ENCODE assay signal across 11 cellular contexts in the genomic region with DNA sequence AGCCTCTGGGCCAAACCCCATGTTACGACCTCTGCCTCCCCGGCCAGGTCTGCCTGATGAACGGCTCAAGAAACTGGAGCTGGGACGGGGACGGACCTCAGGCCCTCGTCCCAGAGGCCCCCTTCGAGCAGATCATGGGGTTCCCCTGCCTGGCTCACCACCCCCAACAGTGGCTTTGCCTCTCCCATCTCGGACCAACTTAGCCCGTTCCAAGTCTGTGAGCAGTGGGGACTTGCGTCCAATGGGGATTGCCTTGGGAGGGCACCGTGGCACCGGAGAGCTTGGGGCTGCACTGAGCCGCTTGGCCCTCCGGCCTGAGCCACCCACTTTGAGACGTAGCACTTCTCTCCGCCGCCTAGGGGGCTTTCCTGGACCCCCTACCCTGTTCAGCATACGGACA. TPM values are rescaled to one million over a fixed set of nuclear protein-coding genes. Genes with fewer than 3 reads are reported as not detected.
DNase-seq lines count a peak whose midpoint lies in the region; ATAC-seq, FAIRE-seq and TF ChIP-seq lines count a peak whose summit lies in the region.
"Had no signal": no experiment of that assay in that cellular context is flagged by ENCODE, and none has a peak within 500 bp of the region (broad histone marks: within the 10 kb centered on the region; RNA-seq: fewer than 3 reads in every experiment).

No MANE protein-coding gene starts in this region.

- peaks cover 73% of the 10 kb centered on the region for H3K36me3 Mint-ChIP-seq in CD8-positive, alpha-beta T cell
- peaks cover 21% of the 10 kb centered on the region; the same call in 1 of the 2 replicates for H3K36me3 Mint-ChIP-seq in HFFc6 (ENCODE audit: low read depth)
- peaks cover 6% of the 10 kb centered on the region for H3K36me3 Mint-ChIP-seq in astrocyte (ENCODE audit: low read depth, unreplicated experiment)
- peaks cover 5% of the 10 kb centered on the region for H3K36me3 Mint-ChIP-seq in neural crest cell (ENCODE audit: low read depth)

- peaks cover 58% of the 10 kb centered on the region for H3K4me1 Mint-ChIP-seq in CD8-positive, alpha-beta T cell (ENCODE audit: low read depth)
- H3K4me1 Mint-ChIP-seq in HFFc6 (ENCODE audit: low read depth) = peaks cover 33% of the 10 kb centered on the region
- H3K4me1 Mint-ChIP-seq in astrocyte (ENCODE audit: low read depth, unreplicated experiment) = peaks cover 19% of the 10 kb centered on the region
- H3K4me1 Mint-ChIP-seq in neural crest cell = peaks cover 40% of the 10 kb centered on the region

- H3K4me3 Mint-ChIP-seq in CD8-positive, alpha-beta T cell = peak overlapping the region; percentile 94
- H3K4me3 Mint-ChIP-seq in HFFc6 = peak overlapping the region; percentile 88
- H3K4me3 Mint-ChIP-seq in astrocyte (ENCODE audit: unreplicated experiment) = peak overlapping the region; percentile 36
- H3K4me3 Mint-ChIP-seq in neural crest cell = peak overlapping the region; percentile 94

- no peak for DNase-seq in CD8-positive, alpha-beta T cell
- no peak for DNase-seq in HFFc6
- no peak for DNase-seq in astrocyte (ENCODE audit: low read depth)
- no peak for DNase-seq in neural crest cell (ENCODE audit: low read depth, low spot score)
- DNase-seq in NCI-H524 (lab: John Stamatoyannopoulos, UW) = no peak
- no peak for DNase-seq in NAMALWA (ENCODE audit: low spot score)
- DNase-seq: activated gamma-delta T cell treated with Interleukin-2 at 50 U/mL for 16 hours; occipital lobe; Peyer's patch; stimulated activated CD4-positive, alpha-beta T cell treated with anti-CD3 and anti-CD28 coated beads, Interleukin-2, amount 100 ng/mL, for 24 hours had no signal

- H2AFZ ChIP-seq in astrocyte (ENCODE audit: low read depth, low read length) = no peak overlapping the region

- CTCF ChIA-PET in CD8-positive, alpha-beta T cell (lab: Charles Lee) = interaction anchor here (1.5 to 1.8 kb wide), 2 partner anchors 32 to 50 kb away, joined by 4 to 6 read pairs; no protein-coding TSS in a partner anchor

- POLR2A ChIA-PET in CD8-positive, alpha-beta T cell (lab: Charles Lee) = no interaction called here

- peaks cover 37% of the 10 kb centered on the region for H3K4me1 ChIP-seq in CD8-positive, alpha-beta T cell (ENCODE audit: insufficient read depth, low read length)
- peaks cover 16% of the 10 kb centered on the region for H3K4me1 ChIP-seq in astrocyte (ENCODE audit: insufficient read depth, low read length)

- H3K4me3 ChIP-seq in CD8-positive, alpha-beta T cell (ENCODE audit: low read depth, low read length) = no peak overlapping the region
- H3K4me3 ChIP-seq in astrocyte (ENCODE audit: insufficient read depth, low read depth, low read length) = no peak overlapping the region

- ATAC-seq in CD8-positive, alpha-beta T cell = no peak
- ATAC-seq in GM18868 (IDR thresholded peaks at IDR 0.05; ENCODE audit: unreplicated experiment) = no peak

- intact Hi-C loops in CD8-positive, alpha-beta T cell (cut with DNase I, micrococcal nuclease) = no loop called here

- no peaks in the 10 kb centered on the region for H3K9me3 ChIP-seq in CD8-positive, alpha-beta T cell (ENCODE audit: low read length)
- H3K9me3 ChIP-seq in astrocyte (ENCODE audit: insufficient read depth, low read depth, low read length) = no peaks in the 10 kb centered on the region
- H3K9me3 ChIP-seq: Peyer's patch had no signal

- H3K79me2 ChIP-seq in astrocyte (ENCODE audit: insufficient read depth, low read length) = peaks cover 31% of the 10 kb centered on the region

- H3K4me2 ChIP-seq in astrocyte (ENCODE audit: low read length) = peak overlapping the region; percentile 97

- H3K9me3 Mint-ChIP-seq in CD8-positive, alpha-beta T cell = no peaks in the 10 kb centered on the region
- no peaks in the 10 kb centered on the region for H3K9me3 Mint-ChIP-seq in HFFc6
- no peaks in the 10 kb centered on the region for H3K9me3 Mint-ChIP-seq in astrocyte (ENCODE audit: unreplicated experiment)
- no peaks in the 10 kb centered on the region for H3K9me3 Mint-ChIP-seq in neural crest cell

- H3K27ac Mint-ChIP-seq in CD8-positive, alpha-beta T cell = no peak overlapping the region
- H3K27ac Mint-ChIP-seq in HFFc6 = no peak overlapping the region
- peak overlapping the region; percentile 18 for H3K27ac Mint-ChIP-seq in astrocyte (ENCODE audit: unreplicated experiment)
- no peak overlapping the region for H3K27ac Mint-ChIP-seq in neural crest cell (ENCODE audit: unreplicated experiment)

- FAIRE-seq in astrocyte (lab: Jason Lieb, UNC) = no peak

- H3K36me3 ChIP-seq in CD8-positive, alpha-beta T cell (ENCODE audit: insufficient read depth, low read length) = no peaks in the 10 kb centered on the region
- H3K36me3 ChIP-seq in astrocyte (ENCODE audit: insufficient read depth, low read length) = peaks cover 14% of the 10 kb centered on the region

- no peak overlapping the region for H3K9ac ChIP-seq in astrocyte (ENCODE audit: low read length)

- no peaks in the 10 kb centered on the region for H3K27me3 ChIP-seq in CD8-positive, alpha-beta T cell (ENCODE audit: insufficient read depth, low read length)
- no peaks in the 10 kb centered on the region for H3K27me3 ChIP-seq in astrocyte (ENCODE audit: insufficient read depth, low read length)
- H3K27me3 ChIP-seq: Peyer's patch had no signal

- H3K27ac ChIP-seq in CD8-positive, alpha-beta T cell (ENCODE audit: low read depth, low read length) = no peak overlapping the region
- no peak overlapping the region for H3K27ac ChIP-seq in astrocyte (ENCODE audit: low read depth, low read length)

- no peaks in the 10 kb centered on the region for H3K27me3 Mint-ChIP-seq in CD8-positive, alpha-beta T cell (ENCODE audit: low read depth)
- H3K27me3 Mint-ChIP-seq in HFFc6 (ENCODE audit: insufficient read depth) (no peaks in the 10 kb centered on the region; the same call in 1 of the 2 replicates), astrocyte (ENCODE audit: low read depth, unreplicated experiment) (no peaks in the 10 kb centered on the region), neural crest cell (ENCODE audit: low read depth) (no peaks in the 10 kb centered on the region)

- H4K20me1 ChIP-seq in astrocyte (ENCODE audit: insufficient read depth, low read length) = no peaks in the 10 kb centered on the region

- no peak for TF ChIP-seq CTCF in CD8-positive, alpha-beta T cell (IDR thresholded peaks at IDR 0.05)
- no peak for TF ChIP-seq CTCF in HFFc6 (IDR thresholded peaks at IDR 0.05)
- TF ChIP-seq CTCF in astrocyte (IDR thresholded peaks at IDR 0.05; ENCODE audit: insufficient read depth, low read depth, low read length) = no peak
- TF ChIP-seq CTCF in neural crest cell (conservative IDR thresholded peaks at IDR 0.05) = no peak

RNA-seq across cellular contexts. Expression of a gene that starts 1.5 kb away (rescaled TPM):
- 10 to 100 TPM; 34.8 to 38.1 TPM for total RNA-seq in CD8-positive, alpha-beta T cell
- total RNA-seq in HFFc6 (2021; fragmentation: NEBNext Ultra II Directional; extraction: Animal tissue kit (Norgen Biotek cat#: 25700)) = 10 to 100 TPM; 16.6 to 18.9 (median 17.2) TPM
- total RNA-seq in astrocyte = 14.4 and 19.2 TPM in 2 replicates
- total RNA-seq in neural crest cell = 41.6 and 45.2 TPM in 2 replicates

RNA-seq across cellular contexts. Expression of a gene that starts 5.5 kb away (rescaled TPM):
- total RNA-seq in CD8-positive, alpha-beta T cell = 10 to 100 TPM; 18.5 to 19.8 TPM
- 10 to 100 TPM; 11.8 to 15.2 (median 13.5) TPM for total RNA-seq in HFFc6 (2021; fragmentation: NEBNext Ultra II Directional; extraction: Animal tissue kit (Norgen Biotek cat#: 25700))
- total RNA-seq in astrocyte = 17.0 and 20.0 TPM in 2 replicates
- total RNA-seq in neural crest cell = 48.3 and 48.6 TPM in 2 replicates

RNA-seq across cellular contexts. Expression of a gene that starts 7.0 kb away (rescaled TPM):
- 10 to 100 TPM; 94.7 to 96.6 TPM for total RNA-seq in CD8-positive, alpha-beta T cell
- total RNA-seq in HFFc6 (2021; fragmentation: NEBNext Ultra II Directional; extraction: Animal tissue kit (Norgen Biotek cat#: 25700)) = 10 to 100 TPM; 83.8 to 92.6 (median 85.1) TPM
- total RNA-seq in astrocyte = 87.5 and 91.0 TPM in 2 replicates
- total RNA-seq in neural crest cell = 77.2 and 80.9 TPM in 2 replicates

RNA-seq across cellular contexts. Expression of a gene that starts 16.5 kb away (rescaled TPM):
- total RNA-seq in CD8-positive, alpha-beta T cell = 10 to 100 TPM; 33.8 to 36.4 TPM
- 10 to 100 TPM; 31.0 to 38.2 (median 35.4) TPM for total RNA-seq in HFFc6 (2021; fragmentation: NEBNext Ultra II Directional; extraction: Animal tissue kit (Norgen Biotek cat#: 25700))
- total RNA-seq in astrocyte = 39.6 and 40.4 TPM in 2 replicates
- total RNA-seq in neural crest cell = 50.6 and 53.2 TPM in 2 replicates

RNA-seq across cellular contexts. Expression of a gene that starts 28.3 kb away (rescaled TPM):
- total RNA-seq in CD8-positive, alpha-beta T cell = 10 to 100 TPM; 32.4 to 34.6 TPM
- 10 to 100 TPM; 29.8 to 39.2 (median 36.0) TPM for total RNA-seq in HFFc6 (2021; fragmentation: NEBNext Ultra II Directional; extraction: Animal tissue kit (Norgen Biotek cat#: 25700))
- total RNA-seq in astrocyte = 40.9 and 41.8 TPM in 2 replicates
- 35.1 and 36.2 TPM in 2 replicates for total RNA-seq in neural crest cell

Comparison
In these comparisons a context has a peak if more than half of its experiments do, and no peak if none do; other contexts are left out.
1. H3K4me3 Mint-ChIP-seq: peak in every context shown above with its lines; median percentile 94 in CD8-positive, alpha-beta T cell; 94 in neural crest cell; 88 in HFFc6; 36 in astrocyte.